ENCODE assay signal across 18 cellular contexts in the genomic region with DNA sequence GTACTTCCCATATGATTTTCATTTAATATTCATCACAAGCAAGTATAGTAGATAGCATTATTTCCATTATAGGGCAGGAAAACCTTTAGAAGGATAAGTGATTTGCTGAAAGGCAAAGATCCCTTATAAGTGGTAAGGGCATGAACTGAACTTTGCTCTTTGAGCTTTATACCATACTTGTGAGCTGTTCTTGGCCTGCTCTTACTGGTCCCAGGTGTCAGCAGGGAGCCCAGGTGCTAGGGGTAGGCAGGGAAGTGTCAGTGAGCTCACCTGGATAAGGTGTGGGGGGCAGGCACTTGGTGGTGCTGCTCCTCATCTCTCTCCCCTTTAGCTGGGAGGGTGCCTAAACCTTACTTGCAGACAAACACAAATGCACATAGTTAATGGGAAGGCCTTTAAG.
DNase-seq lines count a peak whose midpoint lies in the region; ATAC-seq and TF ChIP-seq lines count a peak whose summit lies in the region.
"Had no signal": no experiment of that assay in that cellular context is flagged by ENCODE, and none has a peak within 500 bp of the region (broad histone marks: within the 10 kb centered on the region; RNA-seq: fewer than 3 reads in every experiment).

No MANE protein-coding gene starts in this region.

- peaks cover 63% of the 10 kb centered on the region for H3K4me1 Mint-ChIP-seq in activated T-helper 2 cell treated with anti-CD3 and anti-CD28 coated beads, Interferon-gamma antibody, Interleukin-2, Interleukin-4, amounts not matched to agents 10 μg/mL and 5 μg/mL and 100 μg/mL, durations not matched to agents 14 hours and 24 hours and 36 hours (ENCODE audit: low read depth)
- peaks cover 84% of the 10 kb centered on the region for H3K4me1 Mint-ChIP-seq in stimulated activated memory B cell treated with anti-CD40 and anti-IgM and Interleukin-4, amounts not matched to agents 10 μg/mL and 1 μg/mL and 100 μg/mL, for 72 hours

- H3K36me3 ChIP-seq in H7 (replicated peaks; ENCODE audit: control insufficient read depth, insufficient read depth, low read length) (no peaks in the 10 kb centered on the region), right lobe of liver (no peaks in the 10 kb centered on the region), left ventricle myocardium inferior (no peaks in the 10 kb centered on the region)
- H3K36me3 ChIP-seq: MG63 had no signal

- H3K36me3 Mint-ChIP-seq in activated T-helper 2 cell treated with anti-CD3 and anti-CD28 coated beads, Interferon-gamma antibody, Interleukin-2, Interleukin-4, amounts not matched to agents 10 μg/mL and 5 μg/mL and 100 μg/mL, durations not matched to agents 14 hours and 24 hours and 36 hours (ENCODE audit: low read depth) = peaks cover 36% of the 10 kb centered on the region
- peaks cover 12% of the 10 kb centered on the region for H3K36me3 Mint-ChIP-seq in stimulated activated memory B cell treated with anti-CD40 and anti-IgM and Interleukin-4, amounts not matched to agents 10 μg/mL and 1 μg/mL and 100 μg/mL, for 72 hours
- H3K36me3 Mint-ChIP-seq: CD14-positive monocyte had no signal

- H3K27me3 ChIP-seq in H7 (ENCODE audit: control insufficient read depth, insufficient read depth, low read length) = peaks cover 3% of the 10 kb centered on the region; the same call in 1 of the 2 replicates
- no peaks in the 10 kb centered on the region for H3K27me3 ChIP-seq in right lobe of liver
- H3K27me3 ChIP-seq in left ventricle myocardium inferior (ENCODE audit: low read depth) = no peaks in the 10 kb centered on the region
- H3K27me3 ChIP-seq: MG63 had no signal

- H3K4me1 ChIP-seq in right lobe of liver = peaks cover 0 to 16% (median 2%) of the 10 kb centered on the region in 4 donors
- peaks cover 72% of the 10 kb centered on the region for H3K4me1 ChIP-seq in left ventricle myocardium inferior

- no peak for TF ChIP-seq CTCF in right lobe of liver (IDR thresholded peaks at IDR 0.05)
- no peak for TF ChIP-seq CTCF in left ventricle myocardium inferior (IDR thresholded peaks at IDR 0.05; ENCODE audit: borderline replicate concordance)

- H3K27ac ChIP-seq in right lobe of liver = no peak overlapping the region
- no peak overlapping the region for H3K27ac ChIP-seq in left ventricle myocardium inferior (replicated peaks)

- no peaks in the 10 kb centered on the region for H3K27me3 Mint-ChIP-seq in activated T-helper 2 cell treated with anti-CD3 and anti-CD28 coated beads, Interferon-gamma antibody, Interleukin-2, Interleukin-4, amounts not matched to agents 10 μg/mL and 5 μg/mL and 100 μg/mL, durations not matched to agents 14 hours and 24 hours and 36 hours (ENCODE audit: low read depth)
- H3K27me3 Mint-ChIP-seq in stimulated activated memory B cell treated with anti-CD40 and anti-IgM and Interleukin-4, amounts not matched to agents 10 μg/mL and 1 μg/mL and 100 μg/mL, for 72 hours = no peaks in the 10 kb centered on the region

- intact Hi-C loops in activated T-helper 2 cell treated with anti-CD3 and anti-CD28 coated beads, Interferon-gamma antibody, Interleukin-2, Interleukin-4, amounts not matched to agents 10 μg/mL and 5 μg/mL and 100 μg/mL, durations not matched to agents 14 hours and 24 hours and 36 hours (cut with micrococcal nuclease) = loop anchor here (5.0 to 10.0 kb wide), 4 partner anchors 162 to 1085 kb away; a partner anchor contains a TSS
- intact Hi-C loops in right lobe of liver (cut with DNase I) = no loop called here
- intact Hi-C loops in left ventricle myocardium inferior (cut with micrococcal nuclease) = no loop called here

- peak overlapping the region; percentile 76 for H3K27ac Mint-ChIP-seq in activated T-helper 2 cell treated with anti-CD3 and anti-CD28 coated beads, Interferon-gamma antibody, Interleukin-2, Interleukin-4, amounts not matched to agents 10 μg/mL and 5 μg/mL and 100 μg/mL, durations not matched to agents 14 hours and 24 hours and 36 hours
- H3K27ac Mint-ChIP-seq in stimulated activated memory B cell treated with anti-CD40 and anti-IgM and Interleukin-4, amounts not matched to agents 10 μg/mL and 1 μg/mL and 100 μg/mL, for 72 hours = peak overlapping the region; percentile 97
- H3K27ac Mint-ChIP-seq: CD14-positive monocyte had no signal

- H3K9me3 ChIP-seq in right lobe of liver (no peaks in the 10 kb centered on the region), left ventricle myocardium inferior (replicated peaks) (no peaks in the 10 kb centered on the region)
- H3K9me3 ChIP-seq: MG63 had no signal

- TF ChIP-seq POLR2A in right lobe of liver (IDR thresholded peaks at IDR 0.05) = no peak

- DNase-seq in H7 = peak; percentile 35
- DNase-seq in activated T-helper 2 cell treated with anti-CD3 and anti-CD28 coated beads, Interferon-gamma antibody, Interleukin-2, Interleukin-4, amounts not matched to agents 10 μg/mL and 5 μg/mL and 100 μg/mL, durations not matched to agents 14 hours and 24 hours and 36 hours (ENCODE audit: low spot score) = no peak
- no peak for DNase-seq in right lobe of liver
- DNase-seq in activated CD8-positive, alpha-beta memory T cell treated with anti-CD3 and anti-CD28 coated beads for 24 hours = no peak
- no peak for DNase-seq in left ventricle myocardium inferior
- DNase-seq in activated CD4-positive, alpha-beta T cell treated with anti-CD3 and anti-CD28 coated beads for 48 hours = no peak
- DNase-seq: DMS153, IMR-90, Karpas-422, MG63, NCI-H1105, NCI-H1694, NCI-H2107, NCI-H345, NCI-H526, SHP77 had no signal

- H3K4me3 Mint-ChIP-seq in activated T-helper 2 cell treated with anti-CD3 and anti-CD28 coated beads, Interferon-gamma antibody, Interleukin-2, Interleukin-4, amounts not matched to agents 10 μg/mL and 5 μg/mL and 100 μg/mL, durations not matched to agents 14 hours and 24 hours and 36 hours (ENCODE audit: low read depth) = no peak overlapping the region
- no peak overlapping the region for H3K4me3 Mint-ChIP-seq in stimulated activated memory B cell treated with anti-CD40 and anti-IgM and Interleukin-4, amounts not matched to agents 10 μg/mL and 1 μg/mL and 100 μg/mL, for 72 hours
- H3K4me3 Mint-ChIP-seq: CD14-positive monocyte had no signal

- H3K4me3 ChIP-seq in H7 (ENCODE audit: insufficient read depth, low read depth, low read length) = no peak overlapping the region
- H3K4me3 ChIP-seq in right lobe of liver = no peak overlapping the region
- H3K4me3 ChIP-seq in left ventricle myocardium inferior = no peak overlapping the region
- H3K4me3 ChIP-seq: MG63 had no signal

- ATAC-seq in right lobe of liver = peak; percentile 12 to 58 (median 47)
- no peak for ATAC-seq in stimulated activated memory B cell treated with anti-CD40 and anti-IgM and Interleukin-4, amounts not matched to agents 10 μg/mL and 1 μg/mL and 100 μg/mL, for 72 hours

- H3K9me3 Mint-ChIP-seq in activated T-helper 2 cell treated with anti-CD3 and anti-CD28 coated beads, Interferon-gamma antibody, Interleukin-2, Interleukin-4, amounts not matched to agents 10 μg/mL and 5 μg/mL and 100 μg/mL, durations not matched to agents 14 hours and 24 hours and 36 hours = peaks cover 27% of the 10 kb centered on the region
- H3K9me3 Mint-ChIP-seq in stimulated activated memory B cell treated with anti-CD40 and anti-IgM and Interleukin-4, amounts not matched to agents 10 μg/mL and 1 μg/mL and 100 μg/mL, for 72 hours = peaks cover 2% of the 10 kb centered on the region
- H3K9me3 Mint-ChIP-seq: CD14-positive monocyte had no signal
